ENCODE assay signal across 16 cellular contexts in the genomic region with DNA sequence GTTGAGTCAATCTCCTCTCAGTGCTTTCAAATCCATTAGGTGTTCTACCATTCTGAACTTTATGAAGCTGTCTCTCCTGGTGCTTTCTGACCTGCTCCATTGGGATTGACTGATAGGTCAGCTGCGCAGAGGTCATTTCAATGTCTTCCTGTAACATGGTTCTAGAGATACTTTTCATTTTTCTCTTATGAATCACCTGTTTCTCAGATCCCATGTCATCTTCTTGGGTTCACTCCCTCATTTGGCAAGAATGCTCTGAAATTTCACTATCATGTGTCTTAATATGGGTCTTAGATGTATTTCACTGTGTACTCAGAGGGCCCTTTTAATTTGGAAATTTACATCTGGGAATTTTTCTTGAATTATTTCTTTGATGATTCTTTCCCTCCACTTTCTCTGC. TPM values are rescaled to one million over a fixed set of nuclear protein-coding genes. Genes with fewer than 3 reads are reported as not detected.
DNase-seq lines count a peak whose midpoint lies in the region; ATAC-seq, FAIRE-seq and TF ChIP-seq lines count a peak whose summit lies in the region.
"Had no signal": no experiment of that assay in that cellular context is flagged by ENCODE, and none has a peak within 500 bp of the region (broad histone marks: within the 10 kb centered on the region; RNA-seq: fewer than 3 reads in every experiment).

No MANE protein-coding gene starts in this region.

- H3K4me2 ChIP-seq in SK-N-SH, result no peak overlapping the region

- H3F3A ChIP-seq in SK-N-SH (replicated peaks; ENCODE audit: insufficient read depth), result no peaks in the 10 kb centered on the region

- H3K36me3 ChIP-seq in SK-N-SH (replicated peaks in 1 of 2; ENCODE audit: control insufficient read depth in 1 of 2, insufficient read depth in 2 of 2, low read length in 1 of 2) (no peaks in the 10 kb centered on the region), aorta (ENCODE audit: control insufficient read depth in 1 of 2, insufficient read depth in 2 of 2, low read length in 1 of 2) (no peaks in the 10 kb centered on the region), H7 (replicated peaks; ENCODE audit: control insufficient read depth, insufficient read depth, low read length) (no peaks in the 10 kb centered on the region)
- H3K36me3 ChIP-seq: gastroesophageal sphincter had no signal

- H2AFZ ChIP-seq in SK-N-SH (ENCODE audit: low read depth), result peak overlapping the region; percentile 7; the same call in 1 of the 2 replicates

- POLR2A ChIA-PET in SK-N-SH (lab: Yijun Ruan, JAX), result no interaction called here

- no peaks in the 10 kb centered on the region for H3K27me3 ChIP-seq in SK-N-SH (ENCODE audit: insufficient read depth)
- no peaks in the 10 kb centered on the region for H3K27me3 ChIP-seq in aorta (ENCODE audit: control insufficient read depth in 1 of 2, insufficient read depth in 2 of 2, low read length in 1 of 2)
- H3K27me3 ChIP-seq in H7 (ENCODE audit: control insufficient read depth, insufficient read depth, low read length), result no peaks in the 10 kb centered on the region
- H3K27me3 ChIP-seq: gastroesophageal sphincter had no signal

- H3K9me3 ChIP-seq in SK-N-SH (no peaks in the 10 kb centered on the region), aorta (ENCODE audit: control insufficient read depth, low read length) (peaks cover 1% of the 10 kb centered on the region)
- H3K9me3 ChIP-seq: gastroesophageal sphincter had no signal

- no peaks in the 10 kb centered on the region for H3K79me2 ChIP-seq in SK-N-SH (ENCODE audit: insufficient read depth)

- no peaks in the 10 kb centered on the region for H4K20me1 ChIP-seq in SK-N-SH (ENCODE audit: insufficient read depth)

- H3K27ac ChIP-seq in SK-N-SH (ENCODE audit: low read depth in 2 of 2, low read length in 1 of 2), result peak overlapping the region in 1 of 2 experiments; percentile 27; a peak in 1 of 4 replicates
- H3K27ac ChIP-seq in aorta (ENCODE audit: low read depth in 1 of 2, low read length in 2 of 2), result no peak overlapping the region
- H3K27ac ChIP-seq: gastroesophageal sphincter had no signal

- CTCF ChIA-PET in SK-N-SH (lab: Yijun Ruan, JAX), result interaction anchor here (1.1 to 1.7 kb wide), 2 partner anchors 9 to 210 kb away, joined by 3 to 8 read pairs; no protein-coding TSS in a partner anchor

- no peak for TF ChIP-seq EP300 in SK-N-SH (IDR thresholded peaks at IDR 0.05; ENCODE audit: borderline replicate concordance in 1 of 2, low read depth in 1 of 2, low read length in 1 of 2)

- H3K4me3 ChIP-seq in SK-N-SH (ENCODE audit: low read depth in 2 of 2, low read length in 1 of 2) (no peak overlapping the region), aorta (ENCODE audit: low read length in 2 of 2) (no peak overlapping the region), H7 (ENCODE audit: insufficient read depth, low read depth, low read length) (no peak overlapping the region)
- H3K4me3 ChIP-seq: gastroesophageal sphincter had no signal

- H3K9ac ChIP-seq in SK-N-SH, result no peak overlapping the region

- 57% methylated on average over 1 of the region's 1 CpG for WGBS in SK-N-SH (ENCODE audit: low lambda C conversion rate)
- 91 to 94% methylated on average over 1 of the region's 1 CpG for WGBS in aorta, 2 donors

- ATAC-seq in aorta (ENCODE audit: low FRiP score), result no peak
- ATAC-seq: activated CD8-positive, alpha-beta T cell treated with anti-CD3 and anti-CD28 coated beads for 36 hours; gastroesophageal sphincter; naive thymus-derived CD4-positive, alpha-beta T cell; sciatic nerve had no signal

- no peak for TF ChIP-seq CTCF in SK-N-SH (IDR thresholded peaks at IDR 0.05)

- FAIRE-seq in H54 (lab: Jason Lieb, UNC) (peak; percentile 85), urothelium cell line (lab: Jason Lieb, UNC) (no peak)
- FAIRE-seq: D721Med, keratinocyte had no signal

- TF ChIP-seq RAD21 in SK-N-SH (IDR thresholded peaks at IDR 0.05; ENCODE audit: low read length), result no peak

- intact Hi-C loops in aorta (cut with DNase I), result no loop called here

- DNase-seq in H54 (ENCODE audit: insufficient read length, low spot score) (peak; percentile 40), SK-N-SH (no peak), fibroblast of peridontal ligament (ENCODE audit: extremely low read depth) (peak; percentile 30), urothelium cell line (ENCODE audit: low spot score) (peak; percentile 79), aorta (no peak), KG1 (lab: John Stamatoyannopoulos, UW) (no peak), H7 (no peak)
- DNase-seq: activated CD8-positive, alpha-beta T cell treated with anti-CD3 and anti-CD28 coated beads for 36 hours; activated naive CD4-positive, alpha-beta T cell treated with anti-CD3 and anti-CD28 coated beads for 36 hours; cerebellar nuclear complex; naive thymus-derived CD4-positive, alpha-beta T cell; NCI-H446 had no signal

- no peak for TF ChIP-seq POLR2A in H54 (IDR thresholded peaks at IDR 0.05; ENCODE audit: low read depth, low read length)

- H3K9me2 ChIP-seq in SK-N-SH, result no peaks in the 10 kb centered on the region

- H3K4me1 ChIP-seq in SK-N-SH (ENCODE audit: control insufficient read depth in 1 of 2, insufficient read depth in 2 of 2, low read depth in 1 of 2, low read length in 1 of 2) (no peaks in the 10 kb centered on the region), aorta (ENCODE audit: control insufficient read depth in 1 of 2, insufficient read depth in 2 of 2, low read length in 2 of 2) (no peaks in the 10 kb centered on the region)
- H3K4me1 ChIP-seq: gastroesophageal sphincter had no signal

TF ChIP-seq in SK-N-SH, 30 proteins besides CTCF, POLR2A, EP300 and RAD21:
- TF ChIP-seq SMC3 (IDR thresholded peaks at IDR 0.05; ENCODE audit: low read depth, low read length) (no peak), FOXM1 (IDR thresholded peaks at IDR 0.05; ENCODE audit: low read depth) (no peak), NRF1 (IDR thresholded peaks at IDR 0.05; ENCODE audit: low read depth, low read length) (no peak), CHD2 (IDR thresholded peaks at IDR 0.05; ENCODE audit: low read length, partially characterized antibody) (no peak), GATA2 (CRISPR knock-in tag; IDR thresholded peaks at IDR 0.05) (no peak), JUND (IDR thresholded peaks at IDR 0.05) (peak; percentile 39; the same call in 1 of the 2 replicates)
- TF ChIP-seq, protein P1, sequence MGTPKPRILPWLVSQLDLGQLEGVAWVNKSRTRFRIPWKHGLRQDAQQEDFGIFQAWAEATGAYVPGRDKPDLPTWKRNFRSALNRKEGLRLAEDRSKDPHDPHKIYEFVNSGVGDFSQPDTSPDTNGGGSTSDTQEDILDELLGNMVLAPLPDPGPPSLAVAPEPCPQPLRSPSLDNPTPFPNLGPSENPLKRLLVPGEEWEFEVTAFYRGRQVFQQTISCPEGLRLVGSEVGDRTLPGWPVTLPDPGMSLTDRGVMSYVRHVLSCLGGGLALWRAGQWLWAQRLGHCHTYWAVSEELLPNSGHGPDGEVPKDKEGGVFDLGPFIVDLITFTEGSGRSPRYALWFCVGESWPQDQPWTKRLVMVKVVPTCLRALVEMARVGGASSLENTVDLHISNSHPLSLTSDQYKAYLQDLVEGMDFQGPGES (IDR thresholded peaks at IDR 0.05; ENCODE audit: low read depth, low read length), result no peak
- TF ChIP-seq, protein P2, sequence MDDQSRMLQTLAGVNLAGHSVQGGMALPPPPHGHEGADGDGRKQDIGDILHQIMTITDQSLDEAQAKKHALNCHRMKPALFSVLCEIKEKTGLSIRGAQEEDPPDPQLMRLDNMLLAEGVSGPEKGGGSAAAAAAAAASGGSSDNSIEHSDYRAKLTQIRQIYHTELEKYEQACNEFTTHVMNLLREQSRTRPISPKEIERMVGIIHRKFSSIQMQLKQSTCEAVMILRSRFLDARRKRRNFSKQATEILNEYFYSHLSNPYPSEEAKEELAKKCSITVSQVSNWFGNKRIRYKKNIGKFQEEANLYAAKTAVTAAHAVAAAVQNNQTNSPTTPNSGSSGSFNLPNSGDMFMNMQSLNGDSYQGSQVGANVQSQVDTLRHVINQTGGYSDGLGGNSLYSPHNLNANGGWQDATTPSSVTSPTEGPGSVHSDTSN (IDR thresholded peaks at IDR 0.05), result 0 out of 2 replicates have a peak, but pooled peaks have one; percentile 26

RNA-seq across cellular contexts. Expression of a gene that starts 13.8 kb away (rescaled TPM):
- polyA plus RNA-seq in SK-N-SH (2012; rRNA removed) (12.7 and 15.8 TPM in 2 replicates), aorta (10 to 100 TPM in 1 of 2 donors, 1 to 10 TPM in 1; 8.5 to 19.6 TPM)
- 15.6 and 17.8 TPM in 2 replicates for polyA plus RNA-seq in SK-N-SH (2012; cell fraction: cytosol; rRNA removed)
- polyA plus RNA-seq in SK-N-SH (2012; cell fraction: nucleus; rRNA removed), result 12.4 and 19.0 TPM in 2 replicates
- 10 to 100 TPM; 23.7 to 24.6 TPM for total RNA-seq in aorta
- total RNA-seq in H7 (2014; rRNA removed; shearing (Covaris generic)), result 23.7 and 31.4 TPM in 2 replicates

Comparison
In these comparisons a context has a peak if more than half of its experiments do, and no peak if none do; other contexts are left out.
1. DNase-seq: peak in H54 (single experiment), fibroblast of peridontal ligament (single experiment) and urothelium cell line (single experiment); none in SK-N-SH (single experiment), aorta (0 of 2), KG1 (single experiment) and H7 (single experiment).